In genomic region chr15:64387562-64388168, GRCh38 we compare ENCODE assay signal across 8 cellular contexts. TPM values are rescaled to one million over a fixed set of nuclear protein-coding genes. Genes with fewer than 3 reads are reported as not detected.
DNase-seq lines count a peak whose midpoint lies in the region; ATAC-seq and TF ChIP-seq lines count a peak whose summit lies in the region.

Gene TRIP4, plus strand, starts transcription at chr15:64387836. Its CDS starts 28 bp downstream, at chr15:64387864.

- peak within 1 kb of the TSS; percentile 91 for H3K27ac Mint-ChIP-seq in activated CD4-positive, alpha-beta T cell treated with anti-CD3 and anti-CD28 coated beads for 36 hours

- H3K27ac ChIP-seq in cingulate gyrus (ENCODE audit: low read depth, low read length), result peak within 1 kb of the TSS; percentile 50

- no peaks in the 10 kb centered on the region for H3K9me3 Mint-ChIP-seq in activated CD4-positive, alpha-beta T cell treated with anti-CD3 and anti-CD28 coated beads for 36 hours (ENCODE audit: low read depth)

- no peaks in the 10 kb centered on the region for H3K27me3 Mint-ChIP-seq in activated CD4-positive, alpha-beta T cell treated with anti-CD3 and anti-CD28 coated beads for 36 hours

- CTCF ChIA-PET in activated CD4-positive, alpha-beta T cell treated with anti-CD3 and anti-CD28 coated beads for 36 hours (lab: Charles Lee), result interaction anchor here (0.6 to 1.2 kb wide), 7 partner anchors 10 to 340 kb away, joined by 3 to 4 read pairs (median 4); partner anchors contain the start of gene PPIB

- H3K4me1 Mint-ChIP-seq in activated CD4-positive, alpha-beta T cell treated with anti-CD3 and anti-CD28 coated beads for 36 hours, result peaks cover 17% of the 10 kb centered on the region

- ATAC-seq in GM19035 (IDR thresholded peaks at IDR 0.05; ENCODE audit: unreplicated experiment), result peak; percentile 98
- ATAC-seq in HG03354 (IDR thresholded peaks at IDR 0.05; ENCODE audit: poor library complexity, severe bottlenecking, unreplicated experiment), result peak; percentile 96
- peak; percentile 100 for ATAC-seq in activated CD4-positive, alpha-beta T cell treated with anti-CD3 and anti-CD28 coated beads for 36 hours

- DNase-seq in AG10803 (ENCODE audit: low read depth) (peak; percentile 98), NCI-H524 (lab: John Stamatoyannopoulos, UW) (peak; percentile 97 to 98), kidney tubule cell (ENCODE audit: low spot score) (peak; percentile 98)
- peak; percentile 98 for DNase-seq in activated CD4-positive, alpha-beta T cell treated with anti-CD3 and anti-CD28 coated beads for 36 hours
- DNase-seq in stimulated activated CD4-positive, alpha-beta T cell treated with anti-CD3 and anti-CD28 coated beads, Interleukin-1b, Interleukin-23, amount 100 ng/mL, for 24 hours (ENCODE audit: low read depth in 4 of 4, low spot score in 1 of 4), result peak; percentile 86 to 95 (median 90)

- TF ChIP-seq CTCF in AG10803 (conservative IDR thresholded peaks at IDR 0.05; ENCODE audit: low read length), result no peak; the same call in 1 of the 2 replicates

- peaks cover 8% of the 10 kb centered on the region for H3K36me3 Mint-ChIP-seq in activated CD4-positive, alpha-beta T cell treated with anti-CD3 and anti-CD28 coated beads for 36 hours (ENCODE audit: low read depth)

- intact Hi-C loops in activated CD4-positive, alpha-beta T cell treated with anti-CD3 and anti-CD28 coated beads for 36 hours (cut with DNase I, micrococcal nuclease), result loop anchor here (1.0 to 10.0 kb wide), 12 partner anchors 31 to 1405 kb away; partner anchors contain the start of genes CSNK1G1 (in 2 of the 2), SNX1 (in 2 of the 2), CIAO2A (in 1 of the 2) and DENND4A (in 1 of the 2)

- H3K4me3 ChIP-seq in AG10803 (ENCODE audit: low read length), result peak within 1 kb of the TSS; percentile 97

- peak within 1 kb of the TSS; percentile 85 for H3K4me3 Mint-ChIP-seq in activated CD4-positive, alpha-beta T cell treated with anti-CD3 and anti-CD28 coated beads for 36 hours

- POLR2A ChIA-PET in activated CD4-positive, alpha-beta T cell treated with anti-CD3 and anti-CD28 coated beads for 36 hours (lab: Charles Lee), result interaction anchor here (0.5 to 1.1 kb wide), 3 partner anchors 33 to 224 kb away, joined by 3 to 4 read pairs (median 4); partner anchors contain the start of gene PPIB

RNA-seq across cellular contexts. Expression of gene TRIP4, which starts in this region (rescaled TPM):
- 10 to 100 TPM; 13.1 to 19.6 TPM for total RNA-seq in activated CD4-positive, alpha-beta T cell treated with anti-CD3 and anti-CD28 coated beads for 36 hours

Comparison
In these comparisons a context has a peak if more than half of its experiments do, and no peak if none do; other contexts are left out.
1. Peak in every context shown above with its lines: DNase-seq, ATAC-seq, H3K4me3 ChIP-seq and H3K27ac ChIP-seq.